In the genomic region with DNA sequence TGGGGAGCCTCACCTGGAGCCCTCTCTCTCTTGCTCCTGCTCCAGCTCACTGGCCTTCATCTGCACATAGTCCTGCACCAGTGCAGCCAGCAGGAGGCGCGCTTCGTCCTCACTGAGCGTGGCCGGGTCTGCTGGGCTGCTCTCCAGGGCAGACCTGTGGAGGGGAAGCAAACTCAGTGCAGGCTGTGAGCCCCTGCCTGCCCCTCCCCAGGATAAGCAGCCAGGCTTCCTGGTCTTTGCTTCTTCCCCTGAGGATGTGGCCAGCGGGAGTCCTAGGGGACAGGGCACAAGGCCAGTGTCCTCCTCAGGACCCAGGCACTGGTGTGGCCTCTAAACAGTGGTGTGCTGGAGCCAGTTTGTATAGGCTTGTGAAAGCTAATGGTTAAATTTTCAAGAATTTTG, we compare ENCODE assay signal across 9 cellular contexts. TPM values are rescaled to one million over a fixed set of nuclear protein-coding genes. Genes with fewer than 3 reads are reported as not detected.
DNase-seq lines count a peak whose midpoint lies in the region; ATAC-seq and TF ChIP-seq lines count a peak whose summit lies in the region.
"Had no signal": no experiment of that assay in that cellular context is flagged by ENCODE, and none has a peak within 500 bp of the region (broad histone marks: within the 10 kb centered on the region; RNA-seq: fewer than 3 reads in every experiment).

No MANE protein-coding gene starts in this region.

- no peaks in the 10 kb centered on the region for H3K36me3 Mint-ChIP-seq in stimulated activated memory B cell treated with anti-CD40 and anti-IgM and Interleukin-4, amounts not matched to agents 10 μg/mL and 1 μg/mL and 100 μg/mL, for 72 hours

- H3K9me3 ChIP-seq in HAP-1: no peaks in the 10 kb centered on the region
- no peaks in the 10 kb centered on the region for H3K9me3 ChIP-seq in gastroesophageal sphincter

- H3K27ac Mint-ChIP-seq in stimulated activated memory B cell treated with anti-CD40 and anti-IgM and Interleukin-4, amounts not matched to agents 10 μg/mL and 1 μg/mL and 100 μg/mL, for 72 hours: no peak overlapping the region

- no peak overlapping the region for H3K4me3 Mint-ChIP-seq in stimulated activated memory B cell treated with anti-CD40 and anti-IgM and Interleukin-4, amounts not matched to agents 10 μg/mL and 1 μg/mL and 100 μg/mL, for 72 hours

- in situ Hi-C loops in HAP-1 (cut with MboI; ENCODE audit: low sequenced_read_pairs): no loop called here

- H3K4me1 ChIP-seq in HAP-1 (no peaks in the 10 kb centered on the region), gastroesophageal sphincter (peaks cover 0 to 32% (median 18%) of the 10 kb centered on the region in 3 donors)

- peak; percentile 25 for ATAC-seq in stimulated activated memory B cell treated with anti-CD40 and anti-IgM and Interleukin-4, amounts not matched to agents 10 μg/mL and 1 μg/mL and 100 μg/mL, for 72 hours
- no peak for ATAC-seq in gastroesophageal sphincter

- H3K36me3 ChIP-seq in HAP-1 (replicated peaks) (no peaks in the 10 kb centered on the region), gastroesophageal sphincter (no peaks in the 10 kb centered on the region)

- peak; percentile 89 for DNase-seq in ELF-1 (ENCODE audit: low read depth, low spot score)
- DNase-seq in HAP-1 (ENCODE audit: low spot score in 2 of 2): peak; percentile 8 to 80
- DNase-seq in NCI-H2029 treated with DMSO at 0.1 percent for 48 hours (lab: John Stamatoyannopoulos, UW): peak; percentile 26
- peak; percentile 49 for DNase-seq in activated T-cell treated with anti-CD3 and anti-CD28 coated beads, Interleukin-2, amount 50 U/mL, for 1 hour
- peak; percentile 17 for DNase-seq in iris pigment epithelial cell (ENCODE audit: low read depth)
- DNase-seq in NCI-H2081 treated with DMSO at 0.1 percent for 48 hours (lab: John Stamatoyannopoulos, UW): no peak

- H3K4me1 Mint-ChIP-seq in stimulated activated memory B cell treated with anti-CD40 and anti-IgM and Interleukin-4, amounts not matched to agents 10 μg/mL and 1 μg/mL and 100 μg/mL, for 72 hours: peaks cover 31% of the 10 kb centered on the region

- no peak overlapping the region for H3K27ac ChIP-seq in gastroesophageal sphincter
- H3K27ac ChIP-seq: SK-N-MC had no signal

- no peak for TF ChIP-seq POLR2A in gastroesophageal sphincter (IDR thresholded peaks at IDR 0.05)

- H3K4me3 ChIP-seq in HAP-1 (no peak overlapping the region), gastroesophageal sphincter (no peak overlapping the region)
- H3K4me3 ChIP-seq: SK-N-MC had no signal

- H3K9me3 Mint-ChIP-seq in stimulated activated memory B cell treated with anti-CD40 and anti-IgM and Interleukin-4, amounts not matched to agents 10 μg/mL and 1 μg/mL and 100 μg/mL, for 72 hours: no peaks in the 10 kb centered on the region

- 0% methylated on average over 4 of the region's 6 CpGs; no CpG with 5 or more reads in 1 of the 2 donors for whole genome bisulfite sequencing in gastroesophageal sphincter (ENCODE audit: low coverage in 1 of 2), 2 donors

- no peak for TF ChIP-seq EP300 in gastroesophageal sphincter (IDR thresholded peaks at IDR 0.05)

- peaks cover 71% of the 10 kb centered on the region for H3K27me3 Mint-ChIP-seq in stimulated activated memory B cell treated with anti-CD40 and anti-IgM and Interleukin-4, amounts not matched to agents 10 μg/mL and 1 μg/mL and 100 μg/mL, for 72 hours

- peaks cover 24% of the 10 kb centered on the region for H3K27me3 ChIP-seq in HAP-1 (ENCODE audit: low read depth)
- peaks cover 75% of the 10 kb centered on the region for H3K27me3 ChIP-seq in gastroesophageal sphincter

- peak in 1 of 4 experiments; percentile 14 for TF ChIP-seq CTCF in gastroesophageal sphincter (IDR thresholded peaks at IDR 0.05)

RNA-seq across cellular contexts. Expression of a gene that starts 2.2 kb away (rescaled TPM):
- total RNA-seq in gastroesophageal sphincter: not detected
